Comparison of ENCODE assay signal across 1 cellular context in the genomic region with DNA sequence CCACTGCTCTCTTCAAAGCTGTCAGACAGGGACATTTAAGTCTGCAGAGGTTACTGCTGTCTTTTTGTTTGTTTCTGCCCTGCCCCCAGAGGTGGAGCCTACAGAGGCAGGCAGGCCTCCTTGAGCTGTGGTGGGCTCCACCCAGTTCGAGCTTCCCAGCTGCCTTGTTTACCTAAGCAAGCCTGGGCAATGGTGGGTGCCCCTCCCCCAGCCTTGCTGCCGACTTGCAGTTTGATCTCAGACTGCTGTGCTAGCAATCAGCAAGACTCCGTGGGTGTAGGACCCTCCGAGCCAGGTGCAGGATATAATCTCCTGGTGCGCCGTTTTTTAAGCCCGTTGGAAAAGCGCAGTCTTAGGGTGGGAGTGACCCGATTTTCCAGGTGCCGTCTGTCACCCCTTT. TPM values are rescaled to one million over a fixed set of nuclear protein-coding genes. Genes with fewer than 3 reads are reported as not detected.
"Had no signal": no experiment of that assay in that cellular context is flagged by ENCODE, and none has a peak within 500 bp of the region (broad histone marks: within the 10 kb centered on the region; RNA-seq: fewer than 3 reads in every experiment).

No MANE protein-coding gene starts in this region.

RNA-seq across cellular contexts. Expression of a gene that starts 35.9 kb away (rescaled TPM):
- polyA plus RNA-seq: IgD-negative memory B cell had no signal
